ENCODE assay signal across 9 cellular contexts in genomic region chr14:103122578-103123127, GRCh38. TPM values are rescaled to one million over a fixed set of nuclear protein-coding genes. Genes with fewer than 3 reads are reported as not detected.
A peak's percentile ranks its signal among the peaks of the same experiment; 100 is the strongest.
DNase-seq lines count a peak whose midpoint lies in the region; ATAC-seq and TF ChIP-seq lines count a peak whose summit lies in the region.
"Had no signal": no experiment of that assay in that cellular context is flagged by ENCODE, and none has a peak within 500 bp of the region (broad histone marks: within the 10 kb centered on the region; RNA-seq: fewer than 3 reads in every experiment).

No MANE protein-coding gene starts in this region.

- H3K4me3 ChIP-seq in BLaER1 (peak overlapping the region; percentile 87), Karpas-422 (ENCODE audit: low read length) (peak overlapping the region; percentile 18; the same call in 1 of the 2 replicates), endodermal cell (ENCODE audit: low read length) (no peak overlapping the region)

- no peak for TF ChIP-seq CTCF in endodermal cell (conservative IDR thresholded peaks at IDR 0.05)
- no peak for TF ChIP-seq CTCF in omental fat pad (IDR thresholded peaks at IDR 0.05)
- no peak for TF ChIP-seq CTCF in GM13976 (IDR thresholded peaks at IDR 0.05; ENCODE audit: borderline replicate concordance, control extremely low read depth, extremely low read depth, insufficient read depth, missing control alignments)

- H3K27me3 Mint-ChIP-seq in endodermal cell (ENCODE audit: insufficient read depth): peaks cover 36% of the 10 kb centered on the region
- H3K27me3 Mint-ChIP-seq in activated naive CD4-positive, alpha-beta T cell treated with anti-CD3 and anti-CD28 coated beads, Interleukin-2, amount 10 ng/mL, durations not matched to agents 7 days and 5 days: peaks cover 82% of the 10 kb centered on the region

- no peak overlapping the region for H2AFZ ChIP-seq in Karpas-422 (ENCODE audit: low read length)

- ATAC-seq in omental fat pad (ENCODE audit: low FRiP score) (peak; percentile 13), GM18502 (IDR thresholded peaks at IDR 0.05; ENCODE audit: poor library complexity, unreplicated experiment) (no peak), HG03175 (IDR thresholded peaks at IDR 0.05; ENCODE audit: unreplicated experiment) (no peak)

- no peaks in the 10 kb centered on the region for H3K9me2 ChIP-seq in Karpas-422 (replicated peaks; ENCODE audit: insufficient read depth, low read length)

- no peak overlapping the region for H3K27ac Mint-ChIP-seq in endodermal cell
- no peak overlapping the region for H3K27ac Mint-ChIP-seq in activated naive CD4-positive, alpha-beta T cell treated with anti-CD3 and anti-CD28 coated beads, Interleukin-2, amount 10 ng/mL, durations not matched to agents 7 days and 5 days
- H3K27ac Mint-ChIP-seq: activated naive CD8-positive, alpha-beta T cell treated with anti-CD3 and anti-CD28 coated beads, Interleukin-2, amount 10 ng/mL, durations not matched to agents 7 days and 5 days had no signal

- H3K4me2 ChIP-seq in BLaER1 (peak overlapping the region; percentile 100), Karpas-422 (ENCODE audit: low read depth, low read length, poor library complexity, severe bottlenecking) (peak overlapping the region; percentile 29)

- H3K27ac ChIP-seq in BLaER1: peak overlapping the region; percentile 96
- H3K27ac ChIP-seq in Karpas-422 (ENCODE audit: low read length): no peak overlapping the region
- peak overlapping the region; percentile 94 for H3K27ac ChIP-seq in endodermal cell (ENCODE audit: low read depth, low read length)

- H3K36me3 ChIP-seq in BLaER1 (peaks cover 23% of the 10 kb centered on the region), Karpas-422 (ENCODE audit: insufficient read depth, low read length) (no peaks in the 10 kb centered on the region), endodermal cell (ENCODE audit: control insufficient read depth, insufficient read depth, low read length) (no peaks in the 10 kb centered on the region)

- DNase-seq in Karpas-422 (no peak), endodermal cell (peak; percentile 90), omental fat pad (ENCODE audit: low spot score) (no peak), GM13976 (ENCODE audit: low spot score) (no peak)
- no peak for DNase-seq in activated naive CD4-positive, alpha-beta T cell treated with anti-CD3 and anti-CD28 coated beads, Interleukin-2, amount 10 ng/mL, durations not matched to agents 7 days and 5 days
- DNase-seq: activated naive CD8-positive, alpha-beta T cell treated with anti-CD3 and anti-CD28 coated beads, Interleukin-2, amount 10 ng/mL, durations not matched to agents 7 days and 5 days had no signal

- peaks cover 11% of the 10 kb centered on the region for H3K4me1 Mint-ChIP-seq in endodermal cell
- H3K4me1 Mint-ChIP-seq in activated naive CD4-positive, alpha-beta T cell treated with anti-CD3 and anti-CD28 coated beads, Interleukin-2, amount 10 ng/mL, durations not matched to agents 7 days and 5 days: peaks cover 2% of the 10 kb centered on the region
- H3K4me1 Mint-ChIP-seq: activated naive CD8-positive, alpha-beta T cell treated with anti-CD3 and anti-CD28 coated beads, Interleukin-2, amount 10 ng/mL, durations not matched to agents 7 days and 5 days had no signal

- H3K27me3 ChIP-seq in BLaER1 (no peaks in the 10 kb centered on the region), Karpas-422 (ENCODE audit: low read length) (no peaks in the 10 kb centered on the region), endodermal cell (ENCODE audit: control insufficient read depth, insufficient read depth, low read length, poor library complexity, severe bottlenecking) (no peaks in the 10 kb centered on the region)

- H4K20me1 ChIP-seq in BLaER1 (peaks cover 33% of the 10 kb centered on the region), Karpas-422 (ENCODE audit: insufficient read depth, low read depth, low read length) (peaks cover 23% of the 10 kb centered on the region)

- peak overlapping the region; percentile 41 for H3K4me3 Mint-ChIP-seq in endodermal cell
- no peak overlapping the region for H3K4me3 Mint-ChIP-seq in activated naive CD4-positive, alpha-beta T cell treated with anti-CD3 and anti-CD28 coated beads, Interleukin-2, amount 10 ng/mL, durations not matched to agents 7 days and 5 days
- H3K4me3 Mint-ChIP-seq: activated naive CD8-positive, alpha-beta T cell treated with anti-CD3 and anti-CD28 coated beads, Interleukin-2, amount 10 ng/mL, durations not matched to agents 7 days and 5 days had no signal

- H3K9ac ChIP-seq in BLaER1 (peak overlapping the region; percentile 92), Karpas-422 (ENCODE audit: low read length) (0 out of 2 replicates have a peak overlapping the region, but pooled peaks have one; percentile 17), endodermal cell (ENCODE audit: extremely low read depth, low read length, poor library complexity, severe bottlenecking) (no peak overlapping the region)

- H3K36me3 Mint-ChIP-seq in endodermal cell (ENCODE audit: low read depth): no peaks in the 10 kb centered on the region
- no peaks in the 10 kb centered on the region for H3K36me3 Mint-ChIP-seq in activated naive CD4-positive, alpha-beta T cell treated with anti-CD3 and anti-CD28 coated beads, Interleukin-2, amount 10 ng/mL, durations not matched to agents 7 days and 5 days
- H3K36me3 Mint-ChIP-seq: activated naive CD8-positive, alpha-beta T cell treated with anti-CD3 and anti-CD28 coated beads, Interleukin-2, amount 10 ng/mL, durations not matched to agents 7 days and 5 days had no signal

- 21 to 36% methylated on average over 17 to 28 of the region's 28 CpGs for WGBS in endodermal cell (ENCODE audit: insufficient coverage in 1 of 2, insufficient read length in 1 of 2), 2 experiments

- in situ Hi-C loops in GM13976 (cut with MboI; ENCODE audit: low sequenced_read_pairs, unreplicated experiment): no loop called here

- H3K9me3 Mint-ChIP-seq in endodermal cell: no peaks in the 10 kb centered on the region
- no peaks in the 10 kb centered on the region for H3K9me3 Mint-ChIP-seq in activated naive CD4-positive, alpha-beta T cell treated with anti-CD3 and anti-CD28 coated beads, Interleukin-2, amount 10 ng/mL, durations not matched to agents 7 days and 5 days
- H3K9me3 Mint-ChIP-seq: activated naive CD8-positive, alpha-beta T cell treated with anti-CD3 and anti-CD28 coated beads, Interleukin-2, amount 10 ng/mL, durations not matched to agents 7 days and 5 days had no signal

- H3K4me1 ChIP-seq in BLaER1 (peaks cover 78% of the 10 kb centered on the region), Karpas-422 (ENCODE audit: low read length) (peaks cover 17% of the 10 kb centered on the region), endodermal cell (ENCODE audit: control insufficient read depth, insufficient read depth, low read length) (no peaks in the 10 kb centered on the region)

- no peaks in the 10 kb centered on the region for H3K79me2 ChIP-seq in Karpas-422 (ENCODE audit: low read length)

- CTCF ChIA-PET in activated naive CD4-positive, alpha-beta T cell treated with anti-CD3 and anti-CD28 coated beads, Interleukin-2, amount 10 ng/mL, durations not matched to agents 7 days and 5 days (lab: Charles Lee): no interaction called here

- no peaks in the 10 kb centered on the region for H3K9me3 ChIP-seq in BLaER1
- no peaks in the 10 kb centered on the region for H3K9me3 ChIP-seq in Karpas-422 (ENCODE audit: low read length)
- no peaks in the 10 kb centered on the region for H3K9me3 ChIP-seq in endodermal cell (ENCODE audit: control insufficient read depth, low read length)

RNA-seq across cellular contexts. Expression of gene TNFAIP2, which starts 0.6 kb away (rescaled TPM):
- not detected in 2 replicates for total RNA-seq in Karpas-422 (2014; rRNA removed; shearing (Covaris generic); ENCODE audit: low replicate concordance)
- total RNA-seq in endodermal cell (10 to 100 TPM; 16.8 to 19.4 TPM), omental fat pad (100 to 1,000 TPM in 3 of 4 donors, 10 to 100 TPM in 1; 56.0 to 215 (median 144) TPM)
- polyA plus RNA-seq in endodermal cell (2013, experiment 1 of 2): 57.6 TPM
- polyA plus RNA-seq in endodermal cell (2013, experiment 2 of 2): 59.4 TPM

RNA-seq across cellular contexts. Expression of gene EXOC3L4, which starts 28.1 kb away (rescaled TPM):
- total RNA-seq in Karpas-422 (2014; rRNA removed; shearing (Covaris generic); ENCODE audit: low replicate concordance): not detected in 2 replicates
- total RNA-seq in endodermal cell (1 to 10 TPM; 2.5 to 3.6 TPM), omental fat pad (1 to 10 TPM in 2 of 4 donors, under 1 TPM in 1, not detected in 1; 0.93 to 5.2 (median 1.3) TPM)
- polyA plus RNA-seq in endodermal cell (2013, experiment 1 of 2): 0.21 TPM
- not detected for polyA plus RNA-seq in endodermal cell (2013, experiment 2 of 2)
- total RNA-seq: activated naive CD8-positive, alpha-beta T cell treated with anti-CD3 and anti-CD28 coated beads, Interleukin-2, amount 10 ng/mL, durations not matched to agents 7 days and 5 days had no signal

RNA-seq across cellular contexts. Expression of gene LBHD2, which starts 38.6 kb away (rescaled TPM):
- not detected in 2 replicates for total RNA-seq in Karpas-422 (2014; rRNA removed; shearing (Covaris generic); ENCODE audit: low replicate concordance)
- not detected for total RNA-seq in endodermal cell
- not detected for polyA plus RNA-seq in endodermal cell (2013, experiment 1 of 2)
- not detected for polyA plus RNA-seq in endodermal cell (2013, experiment 2 of 2)
- 1 to 10 TPM in 1 of 4 donors, not detected in 3; 6.3 TPM for total RNA-seq in omental fat pad
- total RNA-seq: activated naive CD8-positive, alpha-beta T cell treated with anti-CD3 and anti-CD28 coated beads, Interleukin-2, amount 10 ng/mL, durations not matched to agents 7 days and 5 days had no signal

Comparison
In these comparisons a context has a peak if more than half of its experiments do, and no peak if none do; other contexts are left out.
1. RNA of gene TNFAIP2, which starts 0.6 kb away (total RNA-seq): 56.0 to 215 TPM in omental fat pad and 16.8 to 19.4 TPM in endodermal cell; not detected in Karpas-422; every median in the first group is over 10 times any median in the second.